Comparison of ENCODE assay signal across 8 cellular contexts in the genomic region with DNA sequence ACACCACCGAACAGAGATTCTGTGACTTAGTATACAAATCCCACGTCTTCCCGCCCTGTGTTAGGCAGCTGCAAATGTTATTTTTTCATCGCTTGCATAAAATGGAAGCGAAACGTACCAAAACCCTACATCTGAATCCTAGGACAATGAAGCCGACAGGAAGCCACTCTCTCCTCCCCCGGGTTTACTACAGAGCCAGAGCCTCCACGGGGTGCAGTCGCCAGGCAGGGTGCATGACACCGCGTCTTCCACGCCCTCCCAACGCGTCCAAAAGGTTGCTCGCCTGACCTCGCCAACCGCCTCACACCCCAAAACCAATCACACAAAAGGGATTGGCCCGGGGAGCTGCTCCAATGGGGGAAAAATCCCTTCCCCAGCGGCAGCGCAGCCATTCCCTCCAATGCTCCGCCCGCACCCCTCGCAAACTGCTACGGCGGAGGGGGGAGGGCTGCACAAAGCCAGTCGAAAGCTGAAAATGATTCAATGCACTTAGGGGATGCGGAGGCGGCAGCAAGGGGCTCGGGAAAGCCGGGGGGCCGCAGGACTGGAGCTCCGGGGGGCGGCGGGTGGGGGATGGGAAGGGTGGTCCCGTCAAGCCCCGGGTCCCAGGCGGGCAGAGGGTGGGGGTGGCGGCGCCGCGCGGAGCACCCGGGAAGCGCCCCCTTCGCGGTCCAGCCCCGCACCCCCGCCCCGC. TPM values are rescaled to one million over a fixed set of nuclear protein-coding genes. Genes with fewer than 3 reads are reported as not detected.
DNase-seq lines count a peak whose midpoint lies in the region; ATAC-seq and TF ChIP-seq lines count a peak whose summit lies in the region.

No MANE protein-coding gene starts in this region.

- intact Hi-C loops in activated T-helper 2 cell treated with anti-CD3 and anti-CD28 coated beads, Interferon-gamma antibody, Interleukin-2, Interleukin-4, amounts not matched to agents 10 μg/mL and 5 μg/mL and 100 μg/mL, durations not matched to agents 14 hours and 24 hours and 36 hours (cut with micrococcal nuclease) = loop anchor here (2.0 to 10.0 kb wide), 4 partner anchors 80 to 790 kb away; no protein-coding TSS in a partner anchor

- no peaks in the 10 kb centered on the region for H3K9me3 Mint-ChIP-seq in activated T-helper 2 cell treated with anti-CD3 and anti-CD28 coated beads, Interferon-gamma antibody, Interleukin-2, Interleukin-4, amounts not matched to agents 10 μg/mL and 5 μg/mL and 100 μg/mL, durations not matched to agents 14 hours and 24 hours and 36 hours

- H3K9me3 ChIP-seq in BE2C (no peaks in the 10 kb centered on the region), neuron (ENCODE audit: low read length) (no peaks in the 10 kb centered on the region), suprapubic skin (no peaks in the 10 kb centered on the region)

- TF ChIP-seq EP300 in suprapubic skin (IDR thresholded peaks at IDR 0.05) = no peak

- ATAC-seq in GM19397 (IDR thresholded peaks at IDR 0.05; ENCODE audit: unreplicated experiment) (peak; percentile 7), foreskin keratinocyte (peak; percentile 25)

- no peak overlapping the region for H2AFZ ChIP-seq in neuron (ENCODE audit: low read depth, low read length)

- H3K4me1 Mint-ChIP-seq in activated T-helper 2 cell treated with anti-CD3 and anti-CD28 coated beads, Interferon-gamma antibody, Interleukin-2, Interleukin-4, amounts not matched to agents 10 μg/mL and 5 μg/mL and 100 μg/mL, durations not matched to agents 14 hours and 24 hours and 36 hours (ENCODE audit: low read depth) = peaks cover 22% of the 10 kb centered on the region

- H3K27me3 Mint-ChIP-seq in activated T-helper 2 cell treated with anti-CD3 and anti-CD28 coated beads, Interferon-gamma antibody, Interleukin-2, Interleukin-4, amounts not matched to agents 10 μg/mL and 5 μg/mL and 100 μg/mL, durations not matched to agents 14 hours and 24 hours and 36 hours (ENCODE audit: low read depth) = no peaks in the 10 kb centered on the region

- H3K27ac ChIP-seq in foreskin keratinocyte (peak overlapping the region; percentile 33), suprapubic skin (peak overlapping the region; percentile 96)

- peaks cover 7% of the 10 kb centered on the region for H3K36me3 Mint-ChIP-seq in activated T-helper 2 cell treated with anti-CD3 and anti-CD28 coated beads, Interferon-gamma antibody, Interleukin-2, Interleukin-4, amounts not matched to agents 10 μg/mL and 5 μg/mL and 100 μg/mL, durations not matched to agents 14 hours and 24 hours and 36 hours (ENCODE audit: low read depth)

- peak overlapping the region; percentile 95 for H3K27ac Mint-ChIP-seq in activated T-helper 2 cell treated with anti-CD3 and anti-CD28 coated beads, Interferon-gamma antibody, Interleukin-2, Interleukin-4, amounts not matched to agents 10 μg/mL and 5 μg/mL and 100 μg/mL, durations not matched to agents 14 hours and 24 hours and 36 hours

- peak; percentile 65 for DNase-seq in BE2C
- DNase-seq in HT1080 (ENCODE audit: low read depth) = peak; percentile 72
- DNase-seq in activated T-helper 2 cell treated with anti-CD3 and anti-CD28 coated beads, Interferon-gamma antibody, Interleukin-2, Interleukin-4, amounts not matched to agents 10 μg/mL and 5 μg/mL and 100 μg/mL, durations not matched to agents 14 hours and 24 hours and 36 hours (ENCODE audit: low spot score) = peak; percentile 68
- DNase-seq in foreskin keratinocyte = peak; percentile 21 to 47
- peak; percentile 84 to 87 for DNase-seq in suprapubic skin (ENCODE audit: low spot score in 2 of 2)

- TF ChIP-seq CTCF in BE2C (IDR thresholded peaks at IDR 0.05; ENCODE audit: low read depth, low read length) = no peak
- no peak for TF ChIP-seq CTCF in foreskin keratinocyte (conservative IDR thresholded peaks at IDR 0.05)
- no peak for TF ChIP-seq CTCF in suprapubic skin (IDR thresholded peaks at IDR 0.05)

- peak overlapping the region; percentile 90 for H3K4me3 Mint-ChIP-seq in activated T-helper 2 cell treated with anti-CD3 and anti-CD28 coated beads, Interferon-gamma antibody, Interleukin-2, Interleukin-4, amounts not matched to agents 10 μg/mL and 5 μg/mL and 100 μg/mL, durations not matched to agents 14 hours and 24 hours and 36 hours (ENCODE audit: low read depth)

- H3K4me3 ChIP-seq in BE2C (ENCODE audit: low read depth, low read length) (peak overlapping the region; percentile 97), neuron (ENCODE audit: low read length) (peak overlapping the region; percentile 84), suprapubic skin (peak overlapping the region; percentile 80)

- peak in 1 of 2 donors; percentile 35 for TF ChIP-seq POLR2A in suprapubic skin (IDR thresholded peaks at IDR 0.05)

- no peaks in the 10 kb centered on the region for H3K27me3 ChIP-seq in BE2C
- no peaks in the 10 kb centered on the region for H3K27me3 ChIP-seq in foreskin keratinocyte
- no peaks in the 10 kb centered on the region for H3K27me3 ChIP-seq in neuron (ENCODE audit: insufficient read depth, low read length)
- no peaks in the 10 kb centered on the region for H3K27me3 ChIP-seq in suprapubic skin

- H3K4me1 ChIP-seq in BE2C (no peaks in the 10 kb centered on the region), foreskin keratinocyte (peaks cover 21% of the 10 kb centered on the region), neuron (ENCODE audit: insufficient read depth, low read length) (peaks cover 15% of the 10 kb centered on the region), suprapubic skin (peaks cover 30% of the 10 kb centered on the region)

- under 1% methylated on average over 21 of the region's 50 CpGs for WGBS in suprapubic skin

- peaks cover 2% of the 10 kb centered on the region for H3K36me3 ChIP-seq in BE2C
- no peaks in the 10 kb centered on the region for H3K36me3 ChIP-seq in neuron (ENCODE audit: insufficient read depth, low read length)
- no peaks in the 10 kb centered on the region for H3K36me3 ChIP-seq in suprapubic skin

TF ChIP-seq in PFSK-1, 5 proteins besides CTCF, POLR2A, EP300 and RAD21:
- TF ChIP-seq POLR2AphosphoS5 (IDR thresholded peaks at IDR 0.05; ENCODE audit: low read depth, low read length) = 0 out of 2 replicates have a peak, but pooled peaks have one; percentile 5
- peak; percentile 53 for TF ChIP-seq FOXP2 (optimal IDR thresholded peaks at IDR 0.05; ENCODE audit: borderline replicate concordance, extremely low read depth, extremely low read length, insufficient read depth)
- TF ChIP-seq TAF1 (IDR thresholded peaks at IDR 0.05; ENCODE audit: borderline replicate concordance, insufficient read depth, low read length) = no peak
- TF ChIP-seq, protein P1, sequence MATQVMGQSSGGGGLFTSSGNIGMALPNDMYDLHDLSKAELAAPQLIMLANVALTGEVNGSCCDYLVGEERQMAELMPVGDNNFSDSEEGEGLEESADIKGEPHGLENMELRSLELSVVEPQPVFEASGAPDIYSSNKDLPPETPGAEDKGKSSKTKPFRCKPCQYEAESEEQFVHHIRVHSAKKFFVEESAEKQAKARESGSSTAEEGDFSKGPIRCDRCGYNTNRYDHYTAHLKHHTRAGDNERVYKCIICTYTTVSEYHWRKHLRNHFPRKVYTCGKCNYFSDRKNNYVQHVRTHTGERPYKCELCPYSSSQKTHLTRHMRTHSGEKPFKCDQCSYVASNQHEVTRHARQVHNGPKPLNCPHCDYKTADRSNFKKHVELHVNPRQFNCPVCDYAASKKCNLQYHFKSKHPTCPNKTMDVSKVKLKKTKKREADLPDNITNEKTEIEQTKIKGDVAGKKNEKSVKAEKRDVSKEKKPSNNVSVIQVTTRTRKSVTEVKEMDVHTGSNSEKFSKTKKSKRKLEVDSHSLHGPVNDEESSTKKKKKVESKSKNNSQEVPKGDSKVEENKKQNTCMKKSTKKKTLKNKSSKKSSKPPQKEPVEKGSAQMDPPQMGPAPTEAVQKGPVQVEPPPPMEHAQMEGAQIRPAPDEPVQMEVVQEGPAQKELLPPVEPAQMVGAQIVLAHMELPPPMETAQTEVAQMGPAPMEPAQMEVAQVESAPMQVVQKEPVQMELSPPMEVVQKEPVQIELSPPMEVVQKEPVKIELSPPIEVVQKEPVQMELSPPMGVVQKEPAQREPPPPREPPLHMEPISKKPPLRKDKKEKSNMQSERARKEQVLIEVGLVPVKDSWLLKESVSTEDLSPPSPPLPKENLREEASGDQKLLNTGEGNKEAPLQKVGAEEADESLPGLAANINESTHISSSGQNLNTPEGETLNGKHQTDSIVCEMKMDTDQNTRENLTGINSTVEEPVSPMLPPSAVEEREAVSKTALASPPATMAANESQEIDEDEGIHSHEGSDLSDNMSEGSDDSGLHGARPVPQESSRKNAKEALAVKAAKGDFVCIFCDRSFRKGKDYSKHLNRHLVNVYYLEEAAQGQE (IDR thresholded peaks at IDR 0.05; ENCODE audit: insufficient read depth in 1 of 2, low read depth in 2 of 2, low read length in 2 of 2) = no peak

RNA-seq across cellular contexts. Expression of a gene that starts 0.7 kb away (rescaled TPM):
- 89.3 TPM for polyA plus RNA-seq in BE2C (2012; ENCODE audit: insufficient read depth, insufficient read length, low read depth)
- total RNA-seq in HT1080 (2014; rRNA removed; shearing (Covaris generic)) = 119 and 125 TPM in 2 replicates
- 91.6 and 121 TPM in 2 replicates for polyA plus RNA-seq in HT1080 (2015; cell fraction: cytosol; rRNA removed)
- 270 and 289 TPM in 2 replicates for polyA plus RNA-seq in HT1080 (2015; cell fraction: nucleus; rRNA removed)
- 68.6 TPM for polyA plus RNA-seq in PFSK-1 (2012; ENCODE audit: insufficient read length, low read depth)
- 50.6 and 53.4 TPM in 2 replicates for total RNA-seq in activated T-helper 2 cell treated with anti-CD3 and anti-CD28 coated beads, Interferon-gamma antibody, Interleukin-2, Interleukin-4, amounts not matched to agents 10 μg/mL and 5 μg/mL and 100 μg/mL, durations not matched to agents 14 hours and 24 hours and 36 hours
- 49.3 and 59.3 TPM in 2 replicates for total RNA-seq in foreskin keratinocyte
- 11.6 and 12.0 TPM in 2 replicates for polyA plus RNA-seq in foreskin keratinocyte
- total RNA-seq in suprapubic skin = 10 to 100 TPM; 10.6 to 37.5 (median 16.6) TPM

RNA-seq across cellular contexts. Expression of a gene that starts 1.5 kb away (rescaled TPM):
- polyA plus RNA-seq in BE2C (2012; ENCODE audit: insufficient read depth, insufficient read length, low read depth) = 25.6 TPM
- total RNA-seq in HT1080 (2014; rRNA removed; shearing (Covaris generic)) = 31.6 and 39.9 TPM in 2 replicates
- polyA plus RNA-seq in HT1080 (2015; cell fraction: cytosol; rRNA removed) = 49.2 and 73.1 TPM in 2 replicates
- 49.7 and 61.3 TPM in 2 replicates for polyA plus RNA-seq in HT1080 (2015; cell fraction: nucleus; rRNA removed)
- 14.0 TPM for polyA plus RNA-seq in PFSK-1 (2012; ENCODE audit: insufficient read length, low read depth)
- total RNA-seq in activated T-helper 2 cell treated with anti-CD3 and anti-CD28 coated beads, Interferon-gamma antibody, Interleukin-2, Interleukin-4, amounts not matched to agents 10 μg/mL and 5 μg/mL and 100 μg/mL, durations not matched to agents 14 hours and 24 hours and 36 hours = 18.1 and 25.4 TPM in 2 replicates
- total RNA-seq in foreskin keratinocyte (38.8 and 46.4 TPM in 2 replicates), suprapubic skin (10 to 100 TPM; 21.6 to 62.7 (median 39.8) TPM)
- 46.1 and 56.6 TPM in 2 replicates for polyA plus RNA-seq in foreskin keratinocyte

Comparison
In these comparisons a context has a peak if more than half of its experiments do, and no peak if none do; other contexts are left out.
1. Peak in every context shown above with its lines: DNase-seq, ATAC-seq, H3K4me3 ChIP-seq and H3K27ac ChIP-seq.
2. DNase-seq: peak in every context shown above with its lines; median percentile 86 in suprapubic skin; 72 in HT1080; 68 in activated T-helper 2 cell treated with anti-CD3 and anti-CD28 coated beads, Interferon-gamma antibody, Interleukin-2, Interleukin-4, amounts not matched to agents 10 μg/mL and 5 μg/mL and 100 μg/mL, durations not matched to agents 14 hours and 24 hours and 36 hours; 65 in BE2C; 34 in foreskin keratinocyte.